In the genomic region with DNA sequence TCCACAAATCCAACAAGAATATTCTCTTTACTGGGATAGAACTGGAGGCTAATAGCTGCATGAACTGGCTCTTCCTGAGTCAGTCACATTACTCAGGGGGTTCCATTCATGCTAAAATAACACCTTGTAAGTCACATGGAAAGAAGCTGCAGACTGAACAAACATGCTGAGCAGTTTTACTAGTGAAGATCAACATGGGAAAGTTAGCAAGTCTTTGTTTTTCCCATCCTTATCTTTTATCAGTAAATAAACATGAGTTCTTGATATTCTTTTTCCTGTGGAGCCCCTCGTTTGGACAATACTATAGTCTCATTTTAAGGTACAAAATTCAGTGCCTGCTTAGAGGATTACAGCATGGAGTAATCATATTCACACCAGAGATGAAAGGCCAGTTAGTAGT, we compare ENCODE assay signal across 19 cellular contexts. TPM values are rescaled to one million over a fixed set of nuclear protein-coding genes. Genes with fewer than 3 reads are reported as not detected.
DNase-seq lines count a peak whose midpoint lies in the region; ATAC-seq, FAIRE-seq and TF ChIP-seq lines count a peak whose summit lies in the region.
"Had no signal": no experiment of that assay in that cellular context is flagged by ENCODE, and none has a peak within 500 bp of the region (broad histone marks: within the 10 kb centered on the region; RNA-seq: fewer than 3 reads in every experiment).

No MANE protein-coding gene starts in this region.

- no TSS peak for BruUV-seq in HepG2 (replicated peaks; lab: Mats Ljungman, UMichigan)

- no peak overlapping the region for H2AFZ ChIP-seq in HepG2 (ENCODE audit: low read length)

- WGBS in A549 (ENCODE audit: missing lambda C conversion rate): 23% methylated on average over 1 of the region's 1 CpG
- 4% methylated on average over 1 of the region's 1 CpG for WGBS in HepG2 (ENCODE audit: low lambda C conversion rate)

- ATAC-seq in A549: no peak
- peak; percentile 85 for ATAC-seq in HepG2
- ATAC-seq in GM18519 (IDR thresholded peaks at IDR 0.05; ENCODE audit: low FRiP score, unreplicated experiment): no peak
- ATAC-seq in activated T-cell treated with anti-CD3 and anti-CD28 coated beads, Interleukin-2, amount 50 U/mL, for 4 hours: no peak
- ATAC-seq in esophagus mucosa: no peak

- H3K27me3 Mint-ChIP-seq in activated T-cell treated with anti-CD3 and anti-CD28 coated beads, Interleukin-2, amount 50 U/mL, for 4 hours (ENCODE audit: low read depth): no peaks in the 10 kb centered on the region

- in situ Hi-C loops in HepG2 (cut with HindIII; ENCODE audit: extremely low pct_ligation_motif_present, low pct_unique_long_range_greater_than_20kb): no loop called here

- H3K4me3 Mint-ChIP-seq in activated T-cell treated with anti-CD3 and anti-CD28 coated beads, Interleukin-2, amount 50 U/mL, for 4 hours: no peak overlapping the region

- FAIRE-seq in A549 (lab: Jason Lieb, UNC): no peak
- peak; percentile 23 for FAIRE-seq in HepG2 (lab: Jason Lieb, UNC)

- H3K4me1 ChIP-seq in A549: 0 out of 3 replicates have a peak, but pooled peaks cover 4% of the 10 kb centered on the region
- H3K4me1 ChIP-seq in HepG2 (ENCODE audit: insufficient read depth, low read length): peaks cover 12% of the 10 kb centered on the region
- H3K4me1 ChIP-seq: HAP-1 had no signal

- no peaks in the 10 kb centered on the region for H4K20me1 ChIP-seq in HepG2 (ENCODE audit: insufficient read depth, low read length)

- CTCF ChIA-PET in A549 (lab: Yijun Ruan, JAX): no interaction called here
- CTCF ChIA-PET in HepG2 (lab: Yijun Ruan, JAX; ENCODE audit: low intra/inter-chr PET ratio, low total read pairs): no interaction called here

- H3K9me3 ChIP-seq in A549 (no peaks in the 10 kb centered on the region), HepG2 (ENCODE audit: low read length) (no peaks in the 10 kb centered on the region)
- H3K9me3 ChIP-seq: HAP-1 had no signal

- TF ChIP-seq POLR2A in A549 (IDR thresholded peaks at IDR 0.05; ENCODE audit: low read length): no peak
- no peak for TF ChIP-seq POLR2A in HepG2 (IDR thresholded peaks at IDR 0.05; ENCODE audit: insufficient read depth in 1 of 2, low read depth in 2 of 2, low read length in 2 of 2)

- no peaks in the 10 kb centered on the region for H3K36me3 ChIP-seq in HepG2 (replicated peaks in 1 of 2; ENCODE audit: control insufficient read depth in 1 of 2, insufficient read depth in 2 of 2, low read length in 2 of 2)
- H3K36me3 ChIP-seq: HAP-1 had no signal

- no peak overlapping the region for H3K27ac ChIP-seq in A549
- H3K27ac ChIP-seq in HepG2 (ENCODE audit: extremely low read length, insufficient read depth, low read length): no peak overlapping the region
- H3K27ac ChIP-seq: C4-2B had no signal

- peaks cover 10% of the 10 kb centered on the region for H3K36me3 Mint-ChIP-seq in activated T-cell treated with anti-CD3 and anti-CD28 coated beads, Interleukin-2, amount 50 U/mL, for 4 hours (ENCODE audit: insufficient read depth)

- no peaks in the 10 kb centered on the region for H3K27me3 ChIP-seq in HepG2 (ENCODE audit: control insufficient read depth in 1 of 2, insufficient read depth in 2 of 2, low read length in 2 of 2)

- TF ChIP-seq CTCF in A549 (IDR thresholded peaks at IDR 0.05) (no peak), HepG2 (CRISPR knock-in tag; IDR thresholded peaks at IDR 0.05) (no peak), GM20000 (IDR thresholded peaks at IDR 0.05; ENCODE audit: extremely low read depth, missing control alignments) (no peak)

- TF ChIP-seq EP300 in A549 (IDR thresholded peaks at IDR 0.05): no peak
- TF ChIP-seq EP300 in HepG2 (IDR thresholded peaks at IDR 0.05; ENCODE audit: low read depth in 2 of 2, low read length in 2 of 2): no peak; a peak in 1 of 4 replicates
- no peak for TF ChIP-seq EP300 in HepG2 (CRISPR knock-in tag; IDR thresholded peaks at IDR 0.05; ENCODE audit: borderline replicate concordance)

- DNase-seq in A549 (ENCODE audit: low read depth in 1 of 2, low spot score in 1 of 2): no peak
- peak; percentile 30 for DNase-seq in NCI-H69 (lab: John Stamatoyannopoulos, UW)
- DNase-seq in dermis blood vessel endothelial cell: peak; percentile 66
- peak; percentile 69 for DNase-seq in HepG2 (ENCODE audit: low spot score)
- no peak for DNase-seq in GM20000 (ENCODE audit: low spot score)
- DNase-seq in activated T-cell treated with anti-CD3 and anti-CD28 coated beads, Interleukin-2, amount 50 U/mL, for 4 hours: no peak
- DNase-seq: COR-L47, DMS153, KG1, NCI-H1092 treated with DMSO at 0.1 percent for 48 hours, NCI-H187 treated with DMSO at 0.1 percent for 48 hours, NCI-H2171 treated with DMSO at 0.1 percent for 48 hours had no signal

- no peak overlapping the region for H3K9ac ChIP-seq in HepG2 (ENCODE audit: insufficient read depth, low read depth, low read length)

- TF ChIP-seq RAD21 in A549 (conservative IDR thresholded peaks at IDR 0.05 in 1 of 2, IDR thresholded peaks at IDR 0.05 in 1 of 2) (no peak), HepG2 (CRISPR knock-in tag; IDR thresholded peaks at IDR 0.05) (no peak)

- intact Hi-C loops in HepG2 (cut with micrococcal nuclease; ENCODE audit: unreplicated experiment): no loop called here

- H3K4me2 ChIP-seq in A549 (0 out of 3 replicates have a peak overlapping the region, but pooled peaks have one; percentile 13), HepG2 (ENCODE audit: low read depth, low read length) (no peak overlapping the region)

- H3K9me3 Mint-ChIP-seq in activated T-cell treated with anti-CD3 and anti-CD28 coated beads, Interleukin-2, amount 50 U/mL, for 4 hours: no peaks in the 10 kb centered on the region

- no peaks in the 10 kb centered on the region for H3K79me2 ChIP-seq in HepG2 (ENCODE audit: insufficient read depth, low read length)

- no peaks in the 10 kb centered on the region for H3K4me1 Mint-ChIP-seq in activated T-cell treated with anti-CD3 and anti-CD28 coated beads, Interleukin-2, amount 50 U/mL, for 4 hours (ENCODE audit: low read depth)

- POLR2A ChIA-PET in A549 (lab: Yijun Ruan, JAX) (no interaction called here), HepG2 (lab: Yijun Ruan, JAX) (no interaction called here)

- no peak overlapping the region for H3K4me3 ChIP-seq in A549
- no peak overlapping the region for H3K4me3 ChIP-seq in HepG2 (replicated peaks in 1 of 3; ENCODE audit: insufficient read depth in 1 of 3, low read depth in 2 of 3, low read length in 3 of 3)
- H3K4me3 ChIP-seq: HAP-1 had no signal

RNA-seq across cellular contexts. Expression of a gene that starts 43.7 kb away (rescaled TPM):
- 0.04 and 0.05 TPM in 2 replicates for polyA plus RNA-seq in A549 (2011; rRNA removed)
- polyA plus RNA-seq in A549 (2012; cell fraction: cytosol; rRNA removed): not detected in 2 replicates
- not detected in 2 replicates for polyA plus RNA-seq in A549 (2012; cell fraction: nucleus; rRNA removed)
- polyA plus RNA-seq in A549 (2017; fragmentation: RNase III; extraction: RNeasy Plus Mini Kit Qiagen cat#74134 plus additional on column Dnase treatment): 0.04 TPM in 1 of 3 replicates, not detected in the others
- polyA minus RNA-seq in A549 (2011; rRNA and poly(A)+ RNA removed): 0.05 TPM in 1 of 2 replicates, not detected in the other
- 119 and 159 TPM in 2 replicates for total RNA-seq in dermis blood vessel endothelial cell
- total RNA-seq in HepG2 (2016; rRNA removed; fragmentation: Illumina TruSeq; extraction: Trizol): not detected in 2 replicates
- not detected in 2 replicates for total RNA-seq in HepG2 (2016; cell fraction: cytosol; rRNA removed; fragmentation: Illumina TruSeq; extraction: Trizol; ENCODE audit: low read depth)
- total RNA-seq in HepG2 (2016; cell fraction: insoluble cytoplasmic fraction; rRNA removed; fragmentation: Illumina TruSeq; extraction: Trizol): not detected in 2 replicates
- not detected in 2 replicates for total RNA-seq in HepG2 (2016; cell fraction: membrane; rRNA removed; fragmentation: Illumina TruSeq; extraction: Trizol)
- total RNA-seq in HepG2 (2016; cell fraction: nucleus; rRNA removed; fragmentation: Illumina TruSeq; extraction: Trizol): not detected in 2 replicates
- not detected in 2 replicates for polyA plus RNA-seq in HepG2 (2011; rRNA removed)
- not detected in 2 replicates for polyA plus RNA-seq in HepG2 (2011; cell fraction: cytosol; rRNA removed)
- not detected in 2 replicates for polyA plus RNA-seq in HepG2 (2011; cell fraction: nucleus; rRNA removed)
- not detected in 2 replicates for polyA plus RNA-seq in HepG2 (2012)
- polyA plus RNA-seq in HepG2 (2016; cell fraction: cytosol; fragmentation: Illumina TruSeq; extraction: Trizol; ENCODE audit: low read depth): not detected in 2 replicates
- polyA plus RNA-seq in HepG2 (2016; cell fraction: insoluble cytoplasmic fraction; fragmentation: Illumina TruSeq; extraction: Trizol; ENCODE audit: low read depth): not detected in 2 replicates
- polyA plus RNA-seq in HepG2 (2016; cell fraction: membrane; fragmentation: Illumina TruSeq; extraction: Trizol; ENCODE audit: low read depth): not detected in 2 replicates
- not detected in 2 replicates for polyA plus RNA-seq in HepG2 (2016; cell fraction: nucleus; fragmentation: Illumina TruSeq; extraction: Trizol; ENCODE audit: insufficient read depth, low read depth)
- polyA minus RNA-seq in HepG2 (2011; rRNA and poly(A)+ RNA removed; ENCODE audit: low replicate concordance): 0.05 TPM in 1 of 2 replicates, not detected in the other
- not detected in 2 replicates for polyA minus RNA-seq in HepG2 (2011; cell fraction: cytosol; rRNA and poly(A)+ RNA removed)
- not detected in 2 replicates for polyA minus RNA-seq in HepG2 (2011; cell fraction: nucleus; rRNA and poly(A)+ RNA removed)
- total RNA-seq in activated T-cell treated with anti-CD3 and anti-CD28 coated beads, Interleukin-2, amount 50 U/mL, for 4 hours: under 1 TPM in 1 of 3 donors, not detected in 2; 0.05 TPM
- 1.9 TPM for total RNA-seq in esophagus mucosa
- total RNA-seq: NCI-H460, RPMI7951 had no signal

RNA-seq across cellular contexts. Expression of a gene that starts 59.8 kb away (rescaled TPM):
- 0.09 TPM in 1 of 2 replicates, not detected in the other for polyA plus RNA-seq in A549 (2011; rRNA removed)
- not detected in 2 replicates for polyA plus RNA-seq in A549 (2012; cell fraction: cytosol; rRNA removed)
- polyA plus RNA-seq in A549 (2012; cell fraction: nucleus; rRNA removed): not detected in 2 replicates
- polyA plus RNA-seq in A549 (2017; fragmentation: RNase III; extraction: RNeasy Plus Mini Kit Qiagen cat#74134 plus additional on column Dnase treatment): 0.11 TPM in 1 of 3 replicates, not detected in the others
- not detected in 2 replicates for polyA minus RNA-seq in A549 (2011; rRNA and poly(A)+ RNA removed)
- not detected in 2 replicates for total RNA-seq in dermis blood vessel endothelial cell
- total RNA-seq in HepG2 (2016; rRNA removed; fragmentation: Illumina TruSeq; extraction: Trizol): not detected in 2 replicates
- total RNA-seq in HepG2 (2016; cell fraction: cytosol; rRNA removed; fragmentation: Illumina TruSeq; extraction: Trizol; ENCODE audit: low read depth): not detected in 2 replicates
- not detected in 2 replicates for total RNA-seq in HepG2 (2016; cell fraction: insoluble cytoplasmic fraction; rRNA removed; fragmentation: Illumina TruSeq; extraction: Trizol)
- total RNA-seq in HepG2 (2016; cell fraction: membrane; rRNA removed; fragmentation: Illumina TruSeq; extraction: Trizol): not detected in 2 replicates
- not detected in 2 replicates for total RNA-seq in HepG2 (2016; cell fraction: nucleus; rRNA removed; fragmentation: Illumina TruSeq; extraction: Trizol)
- polyA plus RNA-seq in HepG2 (2011; rRNA removed): not detected in 2 replicates
- not detected in 2 replicates for polyA plus RNA-seq in HepG2 (2011; cell fraction: cytosol; rRNA removed)
- polyA plus RNA-seq in HepG2 (2011; cell fraction: nucleus; rRNA removed): not detected in 2 replicates
- polyA plus RNA-seq in HepG2 (2012): not detected in 2 replicates
- polyA plus RNA-seq in HepG2 (2016; cell fraction: cytosol; fragmentation: Illumina TruSeq; extraction: Trizol; ENCODE audit: low read depth): not detected in 2 replicates
- not detected in 2 replicates for polyA plus RNA-seq in HepG2 (2016; cell fraction: insoluble cytoplasmic fraction; fragmentation: Illumina TruSeq; extraction: Trizol; ENCODE audit: low read depth)
- not detected in 2 replicates for polyA plus RNA-seq in HepG2 (2016; cell fraction: membrane; fragmentation: Illumina TruSeq; extraction: Trizol; ENCODE audit: low read depth)
- polyA plus RNA-seq in HepG2 (2016; cell fraction: nucleus; fragmentation: Illumina TruSeq; extraction: Trizol; ENCODE audit: insufficient read depth, low read depth): not detected in 2 replicates
- not detected in 2 replicates for polyA minus RNA-seq in HepG2 (2011; rRNA and poly(A)+ RNA removed; ENCODE audit: low replicate concordance)
- polyA minus RNA-seq in HepG2 (2011; cell fraction: cytosol; rRNA and poly(A)+ RNA removed): not detected in 2 replicates
- polyA minus RNA-seq in HepG2 (2011; cell fraction: nucleus; rRNA and poly(A)+ RNA removed): not detected in 2 replicates
- not detected for total RNA-seq in activated T-cell treated with anti-CD3 and anti-CD28 coated beads, Interleukin-2, amount 50 U/mL, for 4 hours
- 0.08 TPM for total RNA-seq in esophagus mucosa
- total RNA-seq: MCF 10A, NCI-H460, RPMI7951 had no signal

Comparison
In these comparisons a context has a peak if more than half of its experiments do, and no peak if none do; other contexts are left out.
1. DNase-seq: peak in NCI-H69 (single experiment), dermis blood vessel endothelial cell (single experiment) and HepG2 (single experiment); none in A549 (0 of 2), GM20000 (single experiment) and activated T-cell treated with anti-CD3 and anti-CD28 coated beads, Interleukin-2, amount 50 U/mL, for 4 hours (single experiment).
2. RNA of a gene that starts 43.7 kb away (total RNA-seq): 119 to 159 TPM in dermis blood vessel endothelial cell; 1.9 TPM in esophagus mucosa (single experiment), not detected in HepG2 and 0.05 TPM in activated T-cell treated with anti-CD3 and anti-CD28 coated beads, Interleukin-2, amount 50 U/mL, for 4 hours; every median in the first group is over 10 times any median in the second.